19 cellular contexts compared by ENCODE assay signal in genomic region chr1:201049248-201049831, GRCh38.
"Had no signal": no experiment of that assay in that cellular context is flagged by ENCODE, and none has a peak within 500 bp of the region (broad histone marks: within the 10 kb centered on the region; RNA-seq: fewer than 3 reads in every experiment).

No MANE protein-coding gene starts in this region.

- H3K4me1 ChIP-seq: transverse colon had no signal

- DNase-seq: effector memory CD4-positive, alpha-beta T cell; heart left ventricle; hippocampal formation; kidney glomerular epithelial cell; naive thymus-derived CD8-positive, alpha-beta T cell; spleen; stimulated activated CD4-positive, alpha-beta T cell treated with anti-CD3 and anti-CD28 coated beads, Interleukin-15, amount 100 ng/mL, for 24 hours; stimulated activated CD4-positive, alpha-beta T cell treated with anti-CD3 and anti-CD28 coated beads, Interleukin-1b, Interleukin-23, amount 100 ng/mL, for 48 hours; stimulated activated CD4-positive, alpha-beta T cell treated with anti-CD3 and anti-CD28 coated beads, Interleukin-4, amount 100 ng/mL, for 24 hours; stimulated activated naive CD8-positive, alpha-beta T cell treated with anti-CD3 and anti-CD28 coated beads, Interleukin-15, amount 100 ng/mL, for 72 hours; transverse colon had no signal

- H3K27ac ChIP-seq: heart left ventricle, neutrophil, spleen, thoracic aorta, transverse colon had no signal

- FAIRE-seq: endometrium, frontal cortex, islet of Langerhans had no signal

- H3K9me3 ChIP-seq: heart left ventricle, neutrophil, spleen, thoracic aorta, transverse colon had no signal

- H3K27me3 ChIP-seq: spleen, transverse colon had no signal

- H3K4me3 ChIP-seq: heart left ventricle, spleen, thoracic aorta, transverse colon had no signal

- ATAC-seq: esophagus mucosa; heart left ventricle; naive thymus-derived CD8-positive, alpha-beta T cell; sciatic nerve; stimulated activated memory B cell treated with anti-CD40 and anti-IgM and Interleukin-4, amounts not matched to agents 10 μg/mL and 1 μg/mL and 100 μg/mL, for 72 hours; stimulated activated naive CD8-positive, alpha-beta T cell treated with anti-CD3 and anti-CD28 coated beads, Interleukin-15, amount 100 ng/mL, for 72 hours had no signal

- H3K36me3 ChIP-seq: heart left ventricle, neutrophil, spleen, thoracic aorta, transverse colon had no signal
